ENCODE assay signal across 12 cellular contexts in genomic region chr18:3985030-3985429, GRCh38.
DNase-seq lines count a peak whose midpoint lies in the region; ATAC-seq, FAIRE-seq and TF ChIP-seq lines count a peak whose summit lies in the region.
"Had no signal": no experiment of that assay in that cellular context is flagged by ENCODE, and none has a peak within 500 bp of the region (broad histone marks: within the 10 kb centered on the region; RNA-seq: fewer than 3 reads in every experiment).

No MANE protein-coding gene starts in this region.

- H3K4me1 ChIP-seq in CD4-positive, CD25-positive, alpha-beta regulatory T cell (ENCODE audit: control insufficient read depth, insufficient read depth, low read length, poor library complexity, severe bottlenecking): no peaks in the 10 kb centered on the region
- H3K4me1 ChIP-seq in keratinocyte (ENCODE audit: control insufficient read depth, extremely low read depth, insufficient read depth, low read length): peaks cover 42% of the 10 kb centered on the region
- H3K4me1 ChIP-seq: right lobe of liver had no signal

- H3K9me3 Mint-ChIP-seq in CD4-positive, CD25-positive, alpha-beta regulatory T cell: peaks cover 0 to 2% (median 0%) of the 10 kb centered on the region in 7 donors
- peaks cover 7% of the 10 kb centered on the region for H3K9me3 Mint-ChIP-seq in activated T-helper 17 cell treated with anti-CD3 and anti-CD28 coated beads, Interleukin-2, amount 50 U/mL, for 72 hours
- H3K9me3 Mint-ChIP-seq in nephron progenitor cell: peaks cover 5% of the 10 kb centered on the region
- H3K9me3 Mint-ChIP-seq in activated T-helper 1 cell treated with anti-CD3 and anti-CD28 coated beads, Interleukin-12 subunit alpha, Interleukin-12 subunit beta, Interleukin-2, Interleukin-4 antibody, amounts not matched to agents 30 ng/mL and 10 ng/mL and 1 ng/mL, durations not matched to agents 14 hours and 24 hours and 36 hours: no peaks in the 10 kb centered on the region

- intact Hi-C loops in activated T-helper 1 cell treated with anti-CD3 and anti-CD28 coated beads, Interleukin-12 subunit alpha, Interleukin-12 subunit beta, Interleukin-2, Interleukin-4 antibody, amounts not matched to agents 30 ng/mL and 10 ng/mL and 1 ng/mL, durations not matched to agents 14 hours and 24 hours and 36 hours (cut with micrococcal nuclease): no loop called here

- dilution Hi-C loops in keratinocyte (cut with MboI; ENCODE audit: extremely low pct_ligation_motif_present, low sequenced_read_pairs): no loop called here

- no peaks in the 10 kb centered on the region for H3K9me1 ChIP-seq in keratinocyte (ENCODE audit: control insufficient read depth, extremely low read depth, insufficient read depth, low read length)

- peak overlapping the region in 2 of 4 donors; percentile 15 to 34 for H3K4me3 Mint-ChIP-seq in CD4-positive, CD25-positive, alpha-beta regulatory T cell
- H3K4me3 Mint-ChIP-seq in activated T-helper 17 cell treated with anti-CD3 and anti-CD28 coated beads, Interleukin-2, amount 50 U/mL, for 72 hours: peak overlapping the region; percentile 31
- H3K4me3 Mint-ChIP-seq in nephron progenitor cell: no peak overlapping the region
- no peak overlapping the region for H3K4me3 Mint-ChIP-seq in activated T-helper 1 cell treated with anti-CD3 and anti-CD28 coated beads, Interleukin-12 subunit alpha, Interleukin-12 subunit beta, Interleukin-2, Interleukin-4 antibody, amounts not matched to agents 30 ng/mL and 10 ng/mL and 1 ng/mL, durations not matched to agents 14 hours and 24 hours and 36 hours

- TF ChIP-seq CTCF in GM12865 (IDR thresholded peaks at IDR 0.05; ENCODE audit: insufficient read depth, low read depth, low read length, missing control alignments) (no peak), keratinocyte (optimal IDR thresholded peaks at IDR 0.05 in 1 of 3, IDR thresholded peaks at IDR 0.05 in 1 of 3, conservative IDR thresholded peaks at IDR 0.05 in 1 of 3; ENCODE audit: extremely low read depth in 1 of 3, insufficient read depth in 2 of 3, low read length in 3 of 3) (no peak), nephron progenitor cell (IDR thresholded peaks at IDR 0.05) (no peak)

- no peaks in the 10 kb centered on the region for H3K27me3 ChIP-seq in CD4-positive, CD25-positive, alpha-beta regulatory T cell (ENCODE audit: control insufficient read depth, insufficient read depth, low read length)
- no peaks in the 10 kb centered on the region for H3K27me3 ChIP-seq in keratinocyte (ENCODE audit: control insufficient read depth, extremely low read depth, insufficient read depth, low read length)
- H3K27me3 ChIP-seq: right lobe of liver had no signal

- H3K79me2 ChIP-seq in keratinocyte (ENCODE audit: control insufficient read depth, insufficient read depth, low read length): no peaks in the 10 kb centered on the region

- peaks cover 5 to 18% (median 7%) of the 10 kb centered on the region in 4 donors for H3K4me1 Mint-ChIP-seq in CD4-positive, CD25-positive, alpha-beta regulatory T cell
- H3K4me1 Mint-ChIP-seq in activated T-helper 17 cell treated with anti-CD3 and anti-CD28 coated beads, Interleukin-2, amount 50 U/mL, for 72 hours: peaks cover 11% of the 10 kb centered on the region
- H3K4me1 Mint-ChIP-seq in nephron progenitor cell: peaks cover 18% of the 10 kb centered on the region
- peaks cover 17% of the 10 kb centered on the region for H3K4me1 Mint-ChIP-seq in activated T-helper 1 cell treated with anti-CD3 and anti-CD28 coated beads, Interleukin-12 subunit alpha, Interleukin-12 subunit beta, Interleukin-2, Interleukin-4 antibody, amounts not matched to agents 30 ng/mL and 10 ng/mL and 1 ng/mL, durations not matched to agents 14 hours and 24 hours and 36 hours (ENCODE audit: low read depth)

- H3K4me2 ChIP-seq in keratinocyte (ENCODE audit: control insufficient read depth, extremely low read depth, insufficient read depth, low read depth, low read length): peak overlapping the region; percentile 61

- H3K4me3 ChIP-seq in CD4-positive, CD25-positive, alpha-beta regulatory T cell (ENCODE audit: low read depth, low read length): peak overlapping the region; percentile 46
- H3K4me3 ChIP-seq in GM12865 (ENCODE audit: low read depth, low read length) (no peak overlapping the region), keratinocyte (ENCODE audit: control insufficient read depth in 2 of 3, extremely low read depth in 1 of 3, insufficient read depth in 2 of 3, low read depth in 1 of 3, low read length in 3 of 3) (no peak overlapping the region)
- H3K4me3 ChIP-seq: right lobe of liver had no signal

- peak overlapping the region; percentile 75 for H2AFZ ChIP-seq in keratinocyte (ENCODE audit: control insufficient read depth, low read length)

- H3K27ac Mint-ChIP-seq in CD4-positive, CD25-positive, alpha-beta regulatory T cell: peak overlapping the region in 1 of 3 donors; percentile 11
- peak overlapping the region; percentile 18 for H3K27ac Mint-ChIP-seq in activated T-helper 17 cell treated with anti-CD3 and anti-CD28 coated beads, Interleukin-2, amount 50 U/mL, for 72 hours
- H3K27ac Mint-ChIP-seq in nephron progenitor cell: no peak overlapping the region
- H3K27ac Mint-ChIP-seq in activated T-helper 1 cell treated with anti-CD3 and anti-CD28 coated beads, Interleukin-12 subunit alpha, Interleukin-12 subunit beta, Interleukin-2, Interleukin-4 antibody, amounts not matched to agents 30 ng/mL and 10 ng/mL and 1 ng/mL, durations not matched to agents 14 hours and 24 hours and 36 hours: no peak overlapping the region

- no peak overlapping the region for H3K27ac ChIP-seq in CD4-positive, CD25-positive, alpha-beta regulatory T cell (ENCODE audit: insufficient read depth, low read length, poor library complexity, severe bottlenecking)
- H3K27ac ChIP-seq in keratinocyte (ENCODE audit: control insufficient read depth, insufficient read depth, low read length): peak overlapping the region; percentile 89
- H3K27ac ChIP-seq: right lobe of liver had no signal

- peak in 1 of 3 donors; percentile 47 for DNase-seq in CD4-positive, CD25-positive, alpha-beta regulatory T cell
- DNase-seq in GM12865 (ENCODE audit: low read depth): peak; percentile 26
- no peak for DNase-seq in keratinocyte (ENCODE audit: low read depth, low spot score)
- DNase-seq in NAMALWA (ENCODE audit: low spot score): no peak
- no peak for DNase-seq in nephron progenitor cell
- no peak for DNase-seq in activated T-helper 1 cell treated with anti-CD3 and anti-CD28 coated beads, Interleukin-12 subunit alpha, Interleukin-12 subunit beta, Interleukin-2, Interleukin-4 antibody, amounts not matched to agents 30 ng/mL and 10 ng/mL and 1 ng/mL, durations not matched to agents 14 hours and 24 hours and 36 hours (ENCODE audit: low spot score)
- DNase-seq: cerebellar nuclear complex, NCI-H1436, NCI-H524 treated with DMSO at 0.1 percent for 48 hours, right lobe of liver had no signal

- no peaks in the 10 kb centered on the region for H3K27me3 Mint-ChIP-seq in CD4-positive, CD25-positive, alpha-beta regulatory T cell
- H3K27me3 Mint-ChIP-seq in activated T-helper 17 cell treated with anti-CD3 and anti-CD28 coated beads, Interleukin-2, amount 50 U/mL, for 72 hours: no peaks in the 10 kb centered on the region
- no peaks in the 10 kb centered on the region for H3K27me3 Mint-ChIP-seq in nephron progenitor cell (ENCODE audit: low read depth, poor library complexity)
- H3K27me3 Mint-ChIP-seq in activated T-helper 1 cell treated with anti-CD3 and anti-CD28 coated beads, Interleukin-12 subunit alpha, Interleukin-12 subunit beta, Interleukin-2, Interleukin-4 antibody, amounts not matched to agents 30 ng/mL and 10 ng/mL and 1 ng/mL, durations not matched to agents 14 hours and 24 hours and 36 hours (ENCODE audit: insufficient read depth): no peaks in the 10 kb centered on the region

- H3K9ac ChIP-seq in keratinocyte (ENCODE audit: control insufficient read depth, extremely low read depth, insufficient read depth, low read length): peak overlapping the region; percentile 36

- no peaks in the 10 kb centered on the region for H3K36me3 Mint-ChIP-seq in CD4-positive, CD25-positive, alpha-beta regulatory T cell
- H3K36me3 Mint-ChIP-seq in activated T-helper 17 cell treated with anti-CD3 and anti-CD28 coated beads, Interleukin-2, amount 50 U/mL, for 72 hours (ENCODE audit: low read depth): no peaks in the 10 kb centered on the region
- no peaks in the 10 kb centered on the region for H3K36me3 Mint-ChIP-seq in nephron progenitor cell (ENCODE audit: low read depth)
- peaks cover 4% of the 10 kb centered on the region for H3K36me3 Mint-ChIP-seq in activated T-helper 1 cell treated with anti-CD3 and anti-CD28 coated beads, Interleukin-12 subunit alpha, Interleukin-12 subunit beta, Interleukin-2, Interleukin-4 antibody, amounts not matched to agents 30 ng/mL and 10 ng/mL and 1 ng/mL, durations not matched to agents 14 hours and 24 hours and 36 hours (ENCODE audit: low read depth)

- FAIRE-seq in keratinocyte (lab: Jason Lieb, UNC): no peak

- H3K9me3 ChIP-seq in CD4-positive, CD25-positive, alpha-beta regulatory T cell (ENCODE audit: control insufficient read depth in 2 of 2, low read length in 2 of 2): no peaks in the 10 kb centered on the region
- H3K9me3 ChIP-seq in keratinocyte (ENCODE audit: control insufficient read depth, low read depth, low read length): no peaks in the 10 kb centered on the region
- H3K9me3 ChIP-seq: right lobe of liver had no signal

- ATAC-seq in CD4-positive, CD25-positive, alpha-beta regulatory T cell (ENCODE audit: low read depth in 2 of 2): no peak
- peak; percentile 38 for ATAC-seq in activated T-helper 17 cell treated with anti-CD3 and anti-CD28 coated beads, Interleukin-2, amount 50 U/mL, for 72 hours (replicated peaks)
- ATAC-seq in HG02588 (IDR thresholded peaks at IDR 0.05; ENCODE audit: unreplicated experiment): no peak
- ATAC-seq: right lobe of liver had no signal

- no peaks in the 10 kb centered on the region for H3K36me3 ChIP-seq in CD4-positive, CD25-positive, alpha-beta regulatory T cell (ENCODE audit: control insufficient read depth, insufficient read depth, low read length)
- no peaks in the 10 kb centered on the region for H3K36me3 ChIP-seq in keratinocyte (ENCODE audit: control insufficient read depth in 2 of 2, extremely low read depth in 1 of 2, insufficient read depth in 2 of 2, low read length in 2 of 2)
- H3K36me3 ChIP-seq: right lobe of liver had no signal

- no peaks in the 10 kb centered on the region for H4K20me1 ChIP-seq in keratinocyte (ENCODE audit: control insufficient read depth, extremely low read depth, insufficient read depth, low read length)
